ENCODE assay signal across 2 cellular contexts in genomic region chr6:170554888-170555137, GRCh38.
TF ChIP-seq lines count a peak whose summit lies in the region.

No MANE protein-coding gene starts in this region.

TF ChIP-seq in HCT116, 20 proteins besides CTCF, POLR2A, EP300 and RAD21:
- TF ChIP-seq ZFX (IDR thresholded peaks at IDR 0.05) = no peak
- TF ChIP-seq MAX (IDR thresholded peaks at IDR 0.05) = no peak
- TF ChIP-seq FOSL1 (IDR thresholded peaks at IDR 0.05; ENCODE audit: low read depth) = no peak
- no peak for TF ChIP-seq SRF (IDR thresholded peaks at IDR 0.05; ENCODE audit: low read depth)
- TF ChIP-seq EZH2phosphoT487 (IDR thresholded peaks at IDR 0.05; ENCODE audit: borderline replicate concordance) = no peak
- TF ChIP-seq YY1 (IDR thresholded peaks at IDR 0.05; ENCODE audit: extremely low read depth, insufficient replicate concordance, low read depth, low read length) = no peak
- TF ChIP-seq EZH2 (IDR thresholded peaks at IDR 0.05) = no peak
- TF ChIP-seq POLR2AphosphoS5 (IDR thresholded peaks at IDR 0.05; ENCODE audit: low read depth, low read length) = no peak
- no peak for TF ChIP-seq ZBTB33 (IDR thresholded peaks at IDR 0.05; ENCODE audit: extremely low read depth, insufficient replicate concordance, low read length)
- no peak for TF ChIP-seq SP1 (IDR thresholded peaks at IDR 0.05; ENCODE audit: low read depth)
- no peak for TF ChIP-seq EGR1 (IDR thresholded peaks at IDR 0.05; ENCODE audit: low read depth)
- TF ChIP-seq ZNF274 (IDR thresholded peaks at IDR 0.05; ENCODE audit: low read depth, low read length) = no peak
- TF ChIP-seq SIN3A (IDR thresholded peaks at IDR 0.05; ENCODE audit: low read depth) = no peak

TF ChIP-seq in HepG2, 621 proteins besides CTCF, POLR2A, EP300 and RAD21:
- TF ChIP-seq HINFP (CRISPR knock-in tag; IDR thresholded peaks at IDR 0.05; ENCODE audit: low read depth) (no peak), PHF5A (CRISPR knock-in tag; IDR thresholded peaks at IDR 0.05; ENCODE audit: low read depth, unreplicated experiment) (no peak), ZBTB37 (CRISPR knock-in tag; IDR thresholded peaks at IDR 0.05) (no peak), ZNF629 (CRISPR knock-in tag; conservative IDR thresholded peaks at IDR 0.05) (no peak), CREM (IDR thresholded peaks at IDR 0.05) (no peak), CREM (CRISPR knock-in tag; IDR thresholded peaks at IDR 0.05) (no peak), ZNF430 (CRISPR knock-in tag; IDR thresholded peaks at IDR 0.05) (no peak), SMARCE1 (IDR thresholded peaks at IDR 0.05; ENCODE audit: borderline replicate concordance) (no peak), ZBTB26 (CRISPR knock-in tag; IDR thresholded peaks at IDR 0.05; ENCODE audit: borderline replicate concordance) (no peak), ZNF234 (CRISPR knock-in tag; conservative IDR thresholded peaks at IDR 0.05) (no peak), ELF3 (CRISPR knock-in tag; IDR thresholded peaks at IDR 0.05) (no peak), ZNF609 (CRISPR knock-in tag; IDR thresholded peaks at IDR 0.05; ENCODE audit: borderline replicate concordance) (no peak), RNF219 (CRISPR knock-in tag; IDR thresholded peaks at IDR 0.05) (no peak)
